In genomic region chr1:24212376-24212775, GRCh38 we compare ENCODE assay signal across 25 cellular contexts. TPM values are rescaled to one million over a fixed set of nuclear protein-coding genes. Genes with fewer than 3 reads are reported as not detected.
"Had no signal": no experiment of that assay in that cellular context is flagged by ENCODE, and none has a peak within 500 bp of the region (broad histone marks: within the 10 kb centered on the region; RNA-seq: fewer than 3 reads in every experiment).

No MANE protein-coding gene starts in this region.

- ATAC-seq: activated CD8-positive, alpha-beta T cell treated with anti-CD3 and anti-CD28 coated beads, Interleukin-2, amount 10 ng/mL, durations not matched to agents 7 days and 5 days had no signal

- H3K27ac Mint-ChIP-seq: activated CD8-positive, alpha-beta T cell treated with anti-CD3 and anti-CD28 coated beads, Interleukin-2, amount 10 ng/mL, durations not matched to agents 7 days and 5 days; brain; T-helper 1 cell treated with Interleukin-12 subunit alpha and Interleukin-12 subunit beta and Interleukin-4 antibody, amounts not matched to agents 30 μg/mL and 1 μg/mL, for 36 hours had no signal

- H3K4me3 Mint-ChIP-seq: activated CD8-positive, alpha-beta T cell treated with anti-CD3 and anti-CD28 coated beads, Interleukin-2, amount 10 ng/mL, durations not matched to agents 7 days and 5 days; activated naive CD4-positive, alpha-beta T cell treated with anti-CD3 and anti-CD28 coated beads, Interleukin-2, amount 50 U/mL, for 24 hours; brain; T-helper 1 cell treated with Interleukin-12 subunit alpha and Interleukin-12 subunit beta and Interleukin-4 antibody, amounts not matched to agents 30 μg/mL and 1 μg/mL, for 36 hours had no signal

- H3K36me3 Mint-ChIP-seq: activated naive CD4-positive, alpha-beta T cell treated with anti-CD3 and anti-CD28 coated beads, Interleukin-2, amount 50 U/mL, for 24 hours; brain had no signal

- H3K27ac ChIP-seq: KMS-11, PC-9 had no signal

- H3K4me3 ChIP-seq: PC-9 had no signal

- H3K4me1 Mint-ChIP-seq: activated naive CD4-positive, alpha-beta T cell treated with anti-CD3 and anti-CD28 coated beads, Interleukin-2, amount 50 U/mL, for 24 hours had no signal

- FAIRE-seq: astrocyte had no signal

- H3K9me3 Mint-ChIP-seq: activated naive CD4-positive, alpha-beta T cell treated with anti-CD3 and anti-CD28 coated beads, Interleukin-2, amount 50 U/mL, for 24 hours had no signal

- DNase-seq: activated CD4-positive, alpha-beta T cell treated with anti-CD3 and anti-CD28 coated beads for 48 hours; activated CD4-positive, alpha-beta T cell treated with anti-CD3 and anti-CD28 coated beads, Interleukin-2, amount 50 U/mL, for 4 hours; activated CD4-positive, CD25-positive, alpha-beta regulatory T cell treated with anti-CD3 and anti-CD28 coated beads, Interleukin-2, amount 50 U/mL, for 72 hours; activated CD8-positive, alpha-beta memory T cell treated with anti-CD3 and anti-CD28 coated beads, Interleukin-2, amount 50 U/mL, for 48 hours; activated CD8-positive, alpha-beta T cell treated with anti-CD3 and anti-CD28 coated beads, Interleukin-2, amount 10 ng/mL, durations not matched to agents 7 days and 5 days; activated effector memory CD4-positive, alpha-beta T cell treated with Interleukin-2 at 50 U/mL for 16 hours; activated naive CD4-positive, alpha-beta T cell; activated T-cell treated with anti-CD3 and anti-CD28 coated beads, Interleukin-2, amount 50 U/mL, for 1 hour; NCI-H1092; NCI-H1417; NCI-H1694; NCI-H2029; NCI-H345; NCI-H510A; NCI-H526 treated with DMSO at 0.1 percent for 48 hours; NCI-H82; NK-92 treated with Interleukin-12 subunit alpha and Interleukin-12 subunit beta, amount 100 ng/mL, for 24 hours; PC-9; SHP77 treated with DMSO at 0.1 percent for 48 hours had no signal

- H3K9ac ChIP-seq: KMS-11 had no signal

- H3K4me2 ChIP-seq: KMS-11, PC-9 had no signal

- H2AFZ ChIP-seq: PC-9 had no signal

RNA-seq across cellular contexts. Expression of gene IFNLR1, which starts 25.3 kb away (rescaled TPM):
- total RNA-seq: SK-MEL-5 had no signal
